Comparison of ENCODE assay signal across 2 cellular contexts in genomic region chr1:155018617-155019348, GRCh38.
A peak's percentile ranks its signal among the peaks of the same experiment; 100 is the strongest.
TF ChIP-seq lines count a peak whose summit lies in the region.

No MANE protein-coding gene starts in this region.

TF ChIP-seq in GM12891, 5 proteins besides CTCF, POLR2A, EP300 and RAD21:
- TF ChIP-seq POLR2AphosphoS5 (IDR thresholded peaks at IDR 0.05; ENCODE audit: low read depth, low read length) (no peak), POU2F2 (IDR thresholded peaks at IDR 0.05; ENCODE audit: low read depth, low read length) (no peak), SPI1 (IDR thresholded peaks at IDR 0.05; ENCODE audit: low read depth, low read length) (no peak), TAF1 (IDR thresholded peaks at IDR 0.05; ENCODE audit: low read depth, low read length) (no peak)
TF ChIP-seq in GM12891: peak in this region for 0.

TF ChIP-seq in GM12878, 131 proteins besides CTCF, POLR2A, EP300 and RAD21:
- no peak for TF ChIP-seq TCF3 (IDR thresholded peaks at IDR 0.05; ENCODE audit: borderline replicate concordance, insufficient read depth, low read depth, low read length)
- 0 out of 2 replicates have a peak, but pooled peaks have one; percentile 17 for TF ChIP-seq BACH1 (IDR thresholded peaks at IDR 0.05; ENCODE audit: borderline replicate concordance)
